1 cellular context compared by ENCODE assay signal in the genomic region with DNA sequence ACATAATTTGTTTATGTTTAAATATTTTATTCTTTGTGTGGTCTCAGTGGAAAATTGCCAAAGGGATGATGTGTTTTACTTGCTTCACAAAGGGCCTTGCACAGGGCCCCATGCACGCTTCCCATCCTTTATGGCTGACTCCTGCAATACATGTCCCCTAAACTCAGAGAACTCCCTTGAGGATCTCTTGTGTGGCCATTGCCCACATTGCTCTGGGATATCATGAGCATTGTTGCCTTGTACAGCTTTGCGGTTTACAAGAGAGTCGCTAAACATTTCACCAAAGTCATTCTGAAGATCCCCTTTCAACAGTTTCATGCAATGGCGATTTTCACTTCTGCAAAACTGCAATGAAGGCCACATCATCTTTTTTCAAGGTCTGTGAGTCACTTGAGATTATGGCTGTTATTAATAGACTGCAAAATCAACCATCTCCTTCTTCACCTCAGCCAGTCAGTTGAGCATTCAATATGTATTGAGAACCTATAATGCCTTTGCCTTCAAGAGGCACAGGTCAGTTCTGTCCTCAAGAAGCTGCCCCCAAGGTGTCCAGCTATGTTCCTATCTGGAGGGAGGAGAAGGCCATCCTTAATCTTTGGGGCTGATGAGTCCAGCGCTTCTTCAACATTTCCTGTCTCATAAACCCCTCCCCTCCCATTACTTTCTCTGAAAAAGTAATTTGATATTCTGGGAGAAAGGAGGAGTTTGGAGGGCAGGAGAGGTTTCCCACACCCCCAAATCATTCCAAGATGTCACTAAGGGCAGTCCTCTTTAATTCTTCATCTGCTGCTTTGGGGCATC.
TF ChIP-seq lines count a peak whose summit lies in the region.

No MANE protein-coding gene starts in this region.

TF ChIP-seq in K562, 482 proteins besides CTCF, POLR2A, EP300 and RAD21 (continued from another document and continues in another):
- no peak for TF ChIP-seq RNF219 (CRISPR knock-in tag; IDR thresholded peaks at IDR 0.05)
- TF ChIP-seq ZBTB43 (CRISPR knock-in tag; IDR thresholded peaks at IDR 0.05): no peak
- 0 out of 2 replicates have a peak, but pooled peaks have one; percentile 30 for TF ChIP-seq SMARCA4 (IDR thresholded peaks at IDR 0.05)
- no peak for TF ChIP-seq SAFB2 (IDR thresholded peaks at IDR 0.05; ENCODE audit: borderline replicate concordance, low read depth, low read length, severe bottlenecking)
- TF ChIP-seq ZNF347 (CRISPR knock-in tag; IDR thresholded peaks at IDR 0.05; ENCODE audit: low read depth): no peak
- no peak for TF ChIP-seq NFXL1 (CRISPR knock-in tag; IDR thresholded peaks at IDR 0.05)
- no peak for TF ChIP-seq NCOA2 (IDR thresholded peaks at IDR 0.05; ENCODE audit: partially characterized antibody in 2 of 2)
- TF ChIP-seq, protein P1, sequence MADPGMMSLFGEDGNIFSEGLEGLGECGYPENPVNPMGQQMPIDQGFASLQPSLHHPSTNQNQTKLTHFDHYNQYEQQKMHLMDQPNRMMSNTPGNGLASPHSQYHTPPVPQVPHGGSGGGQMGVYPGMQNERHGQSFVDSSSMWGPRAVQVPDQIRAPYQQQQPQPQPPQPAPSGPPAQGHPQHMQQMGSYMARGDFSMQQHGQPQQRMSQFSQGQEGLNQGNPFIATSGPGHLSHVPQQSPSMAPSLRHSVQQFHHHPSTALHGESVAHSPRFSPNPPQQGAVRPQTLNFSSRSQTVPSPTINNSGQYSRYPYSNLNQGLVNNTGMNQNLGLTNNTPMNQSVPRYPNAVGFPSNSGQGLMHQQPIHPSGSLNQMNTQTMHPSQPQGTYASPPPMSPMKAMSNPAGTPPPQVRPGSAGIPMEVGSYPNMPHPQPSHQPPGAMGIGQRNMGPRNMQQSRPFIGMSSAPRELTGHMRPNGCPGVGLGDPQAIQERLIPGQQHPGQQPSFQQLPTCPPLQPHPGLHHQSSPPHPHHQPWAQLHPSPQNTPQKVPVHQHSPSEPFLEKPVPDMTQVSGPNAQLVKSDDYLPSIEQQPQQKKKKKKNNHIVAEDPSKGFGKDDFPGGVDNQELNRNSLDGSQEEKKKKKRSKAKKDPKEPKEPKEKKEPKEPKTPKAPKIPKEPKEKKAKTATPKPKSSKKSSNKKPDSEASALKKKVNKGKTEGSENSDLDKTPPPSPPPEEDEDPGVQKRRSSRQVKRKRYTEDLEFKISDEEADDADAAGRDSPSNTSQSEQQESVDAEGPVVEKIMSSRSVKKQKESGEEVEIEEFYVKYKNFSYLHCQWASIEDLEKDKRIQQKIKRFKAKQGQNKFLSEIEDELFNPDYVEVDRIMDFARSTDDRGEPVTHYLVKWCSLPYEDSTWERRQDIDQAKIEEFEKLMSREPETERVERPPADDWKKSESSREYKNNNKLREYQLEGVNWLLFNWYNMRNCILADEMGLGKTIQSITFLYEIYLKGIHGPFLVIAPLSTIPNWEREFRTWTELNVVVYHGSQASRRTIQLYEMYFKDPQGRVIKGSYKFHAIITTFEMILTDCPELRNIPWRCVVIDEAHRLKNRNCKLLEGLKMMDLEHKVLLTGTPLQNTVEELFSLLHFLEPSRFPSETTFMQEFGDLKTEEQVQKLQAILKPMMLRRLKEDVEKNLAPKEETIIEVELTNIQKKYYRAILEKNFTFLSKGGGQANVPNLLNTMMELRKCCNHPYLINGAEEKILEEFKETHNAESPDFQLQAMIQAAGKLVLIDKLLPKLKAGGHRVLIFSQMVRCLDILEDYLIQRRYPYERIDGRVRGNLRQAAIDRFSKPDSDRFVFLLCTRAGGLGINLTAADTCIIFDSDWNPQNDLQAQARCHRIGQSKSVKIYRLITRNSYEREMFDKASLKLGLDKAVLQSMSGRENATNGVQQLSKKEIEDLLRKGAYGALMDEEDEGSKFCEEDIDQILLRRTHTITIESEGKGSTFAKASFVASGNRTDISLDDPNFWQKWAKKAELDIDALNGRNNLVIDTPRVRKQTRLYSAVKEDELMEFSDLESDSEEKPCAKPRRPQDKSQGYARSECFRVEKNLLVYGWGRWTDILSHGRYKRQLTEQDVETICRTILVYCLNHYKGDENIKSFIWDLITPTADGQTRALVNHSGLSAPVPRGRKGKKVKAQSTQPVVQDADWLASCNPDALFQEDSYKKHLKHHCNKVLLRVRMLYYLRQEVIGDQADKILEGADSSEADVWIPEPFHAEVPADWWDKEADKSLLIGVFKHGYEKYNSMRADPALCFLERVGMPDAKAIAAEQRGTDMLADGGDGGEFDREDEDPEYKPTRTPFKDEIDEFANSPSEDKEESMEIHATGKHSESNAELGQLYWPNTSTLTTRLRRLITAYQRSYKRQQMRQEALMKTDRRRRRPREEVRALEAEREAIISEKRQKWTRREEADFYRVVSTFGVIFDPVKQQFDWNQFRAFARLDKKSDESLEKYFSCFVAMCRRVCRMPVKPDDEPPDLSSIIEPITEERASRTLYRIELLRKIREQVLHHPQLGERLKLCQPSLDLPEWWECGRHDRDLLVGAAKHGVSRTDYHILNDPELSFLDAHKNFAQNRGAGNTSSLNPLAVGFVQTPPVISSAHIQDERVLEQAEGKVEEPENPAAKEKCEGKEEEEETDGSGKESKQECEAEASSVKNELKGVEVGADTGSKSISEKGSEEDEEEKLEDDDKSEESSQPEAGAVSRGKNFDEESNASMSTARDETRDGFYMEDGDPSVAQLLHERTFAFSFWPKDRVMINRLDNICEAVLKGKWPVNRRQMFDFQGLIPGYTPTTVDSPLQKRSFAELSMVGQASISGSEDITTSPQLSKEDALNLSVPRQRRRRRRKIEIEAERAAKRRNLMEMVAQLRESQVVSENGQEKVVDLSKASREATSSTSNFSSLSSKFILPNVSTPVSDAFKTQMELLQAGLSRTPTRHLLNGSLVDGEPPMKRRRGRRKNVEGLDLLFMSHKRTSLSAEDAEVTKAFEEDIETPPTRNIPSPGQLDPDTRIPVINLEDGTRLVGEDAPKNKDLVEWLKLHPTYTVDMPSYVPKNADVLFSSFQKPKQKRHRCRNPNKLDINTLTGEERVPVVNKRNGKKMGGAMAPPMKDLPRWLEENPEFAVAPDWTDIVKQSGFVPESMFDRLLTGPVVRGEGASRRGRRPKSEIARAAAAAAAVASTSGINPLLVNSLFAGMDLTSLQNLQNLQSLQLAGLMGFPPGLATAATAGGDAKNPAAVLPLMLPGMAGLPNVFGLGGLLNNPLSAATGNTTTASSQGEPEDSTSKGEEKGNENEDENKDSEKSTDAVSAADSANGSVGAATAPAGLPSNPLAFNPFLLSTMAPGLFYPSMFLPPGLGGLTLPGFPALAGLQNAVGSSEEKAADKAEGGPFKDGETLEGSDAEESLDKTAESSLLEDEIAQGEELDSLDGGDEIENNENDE (IDR thresholded peaks at IDR 0.05; ENCODE audit: low read depth, low read length): no peak
- TF ChIP-seq CEBPB (tag; IDR thresholded peaks at IDR 0.05): no peak
- no peak for TF ChIP-seq HDAC1 (IDR thresholded peaks at IDR 0.05)
- TF ChIP-seq ZNF695 (CRISPR knock-in tag; IDR thresholded peaks at IDR 0.05): peak; percentile 6; the same call in 1 of the 2 replicates
- no peak for TF ChIP-seq HMG20B (CRISPR knock-in tag; IDR thresholded peaks at IDR 0.05)
- TF ChIP-seq BCOR (IDR thresholded peaks at IDR 0.05): no peak
- TF ChIP-seq NELFE (IDR thresholded peaks at IDR 0.05; ENCODE audit: insufficient read depth, insufficient read length): no peak
- TF ChIP-seq ARID1B (IDR thresholded peaks at IDR 0.05): peak; percentile 31; the same call in 1 of the 2 replicates
- TF ChIP-seq ZBTB17 (CRISPR knock-in tag; IDR thresholded peaks at IDR 0.05): 0 out of 2 replicates have a peak, but pooled peaks have one; percentile 41
- TF ChIP-seq, protein P2, sequence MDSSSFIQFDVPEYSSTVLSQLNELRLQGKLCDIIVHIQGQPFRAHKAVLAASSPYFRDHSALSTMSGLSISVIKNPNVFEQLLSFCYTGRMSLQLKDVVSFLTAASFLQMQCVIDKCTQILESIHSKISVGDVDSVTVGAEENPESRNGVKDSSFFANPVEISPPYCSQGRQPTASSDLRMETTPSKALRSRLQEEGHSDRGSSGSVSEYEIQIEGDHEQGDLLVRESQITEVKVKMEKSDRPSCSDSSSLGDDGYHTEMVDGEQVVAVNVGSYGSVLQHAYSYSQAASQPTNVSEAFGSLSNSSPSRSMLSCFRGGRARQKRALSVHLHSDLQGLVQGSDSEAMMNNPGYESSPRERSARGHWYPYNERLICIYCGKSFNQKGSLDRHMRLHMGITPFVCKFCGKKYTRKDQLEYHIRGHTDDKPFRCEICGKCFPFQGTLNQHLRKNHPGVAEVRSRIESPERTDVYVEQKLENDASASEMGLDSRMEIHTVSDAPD (CRISPR knock-in tag; IDR thresholded peaks at IDR 0.05): no peak
- TF ChIP-seq, protein P3, sequence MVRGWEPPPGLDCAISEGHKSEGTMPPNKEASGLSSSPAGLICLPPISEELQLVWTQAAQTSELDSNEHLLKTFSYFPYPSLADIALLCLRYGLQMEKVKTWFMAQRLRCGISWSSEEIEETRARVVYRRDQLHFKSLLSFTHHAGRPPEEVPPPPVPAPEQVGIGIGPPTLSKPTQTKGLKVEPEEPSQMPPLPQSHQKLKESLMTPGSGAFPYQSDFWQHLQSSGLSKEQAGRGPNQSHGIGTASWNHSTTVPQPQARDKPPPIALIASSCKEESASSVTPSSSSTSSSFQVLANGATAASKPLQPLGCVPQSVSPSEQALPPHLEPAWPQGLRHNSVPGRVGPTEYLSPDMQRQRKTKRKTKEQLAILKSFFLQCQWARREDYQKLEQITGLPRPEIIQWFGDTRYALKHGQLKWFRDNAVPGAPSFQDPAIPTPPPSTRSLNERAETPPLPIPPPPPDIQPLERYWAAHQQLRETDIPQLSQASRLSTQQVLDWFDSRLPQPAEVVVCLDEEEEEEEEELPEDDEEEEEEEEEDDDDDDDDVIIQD (CRISPR knock-in tag; IDR thresholded peaks at IDR 0.05): no peak
- TF ChIP-seq, protein P4, sequence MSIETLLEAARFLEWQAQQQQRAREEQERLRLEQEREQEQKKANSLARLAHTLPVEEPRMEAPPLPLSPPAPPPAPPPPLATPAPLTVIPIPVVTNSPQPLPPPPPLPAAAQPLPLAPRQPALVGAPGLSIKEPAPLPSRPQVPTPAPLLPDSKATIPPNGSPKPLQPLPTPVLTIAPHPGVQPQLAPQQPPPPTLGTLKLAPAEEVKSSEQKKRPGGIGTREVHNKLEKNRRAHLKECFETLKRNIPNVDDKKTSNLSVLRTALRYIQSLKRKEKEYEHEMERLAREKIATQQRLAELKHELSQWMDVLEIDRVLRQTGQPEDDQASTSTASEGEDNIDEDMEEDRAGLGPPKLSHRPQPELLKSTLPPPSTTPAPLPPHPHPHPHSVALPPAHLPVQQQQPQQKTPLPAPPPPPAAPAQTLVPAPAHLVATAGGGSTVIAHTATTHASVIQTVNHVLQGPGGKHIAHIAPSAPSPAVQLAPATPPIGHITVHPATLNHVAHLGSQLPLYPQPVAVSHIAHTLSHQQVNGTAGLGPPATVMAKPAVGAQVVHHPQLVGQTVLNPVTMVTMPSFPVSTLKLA (conservative IDR thresholded peaks at IDR 0.05): no peak; a peak in 1 of 4 replicates
- TF ChIP-seq ZNF583 (CRISPR knock-in tag; IDR thresholded peaks at IDR 0.05): no peak
- TF ChIP-seq BCL6 (CRISPR knock-in tag; IDR thresholded peaks at IDR 0.05): no peak
- TF ChIP-seq TGIF2 (CRISPR knock-in tag; IDR thresholded peaks at IDR 0.05): no peak
- no peak for TF ChIP-seq SP2 (IDR thresholded peaks at IDR 0.05; ENCODE audit: extremely low read depth, low read depth, low read length, poor library complexity, severe bottlenecking)
- TF ChIP-seq, protein P5, sequence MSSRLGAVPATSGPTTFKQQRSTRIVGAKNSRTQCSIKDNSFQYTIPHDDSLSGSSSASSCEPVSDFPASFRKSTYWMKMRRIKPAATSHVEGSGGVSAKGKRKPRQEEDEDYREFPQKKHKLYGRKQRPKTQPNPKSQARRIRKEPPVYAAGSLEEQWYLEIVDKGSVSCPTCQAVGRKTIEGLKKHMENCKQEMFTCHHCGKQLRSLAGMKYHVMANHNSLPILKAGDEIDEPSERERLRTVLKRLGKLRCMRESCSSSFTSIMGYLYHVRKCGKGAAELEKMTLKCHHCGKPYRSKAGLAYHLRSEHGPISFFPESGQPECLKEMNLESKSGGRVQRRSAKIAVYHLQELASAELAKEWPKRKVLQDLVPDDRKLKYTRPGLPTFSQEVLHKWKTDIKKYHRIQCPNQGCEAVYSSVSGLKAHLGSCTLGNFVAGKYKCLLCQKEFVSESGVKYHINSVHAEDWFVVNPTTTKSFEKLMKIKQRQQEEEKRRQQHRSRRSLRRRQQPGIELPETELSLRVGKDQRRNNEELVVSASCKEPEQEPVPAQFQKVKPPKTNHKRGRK (tag; IDR thresholded peaks at IDR 0.05): no peak
- TF ChIP-seq ETS2 (tag; IDR thresholded peaks at IDR 0.05; ENCODE audit: borderline replicate concordance, poor library complexity, severe bottlenecking): no peak
- TF ChIP-seq ZNF668 (CRISPR knock-in tag; IDR thresholded peaks at IDR 0.05): no peak
- TF ChIP-seq STAT5A (IDR thresholded peaks at IDR 0.05; ENCODE audit: borderline replicate concordance, low read length): peak; percentile 36; the same call in 1 of the 2 replicates
- no peak for TF ChIP-seq CBFA2T3 (IDR thresholded peaks at IDR 0.05)
- TF ChIP-seq FUS (optimal IDR thresholded peaks at IDR 0.05; ENCODE audit: low read depth, low read length): no peak
- TF ChIP-seq RNF2 (IDR thresholded peaks at IDR 0.05): 0 out of 2 replicates have a peak, but pooled peaks have one; percentile 11
- no peak for TF ChIP-seq CSDE1 (IDR thresholded peaks at IDR 0.05)
- TF ChIP-seq ZNF311 (CRISPR knock-in tag; IDR thresholded peaks at IDR 0.05): no peak
- peak; percentile 46 for TF ChIP-seq CHD4 (IDR thresholded peaks at IDR 0.05; ENCODE audit: insufficient read depth, insufficient replicate concordance, low read depth, low read length, poor library complexity, severe bottlenecking)
- no peak for TF ChIP-seq IRF2 (CRISPR knock-in tag; IDR thresholded peaks at IDR 0.05)
